ENCODE assay signal across 17 cellular contexts in the genomic region with DNA sequence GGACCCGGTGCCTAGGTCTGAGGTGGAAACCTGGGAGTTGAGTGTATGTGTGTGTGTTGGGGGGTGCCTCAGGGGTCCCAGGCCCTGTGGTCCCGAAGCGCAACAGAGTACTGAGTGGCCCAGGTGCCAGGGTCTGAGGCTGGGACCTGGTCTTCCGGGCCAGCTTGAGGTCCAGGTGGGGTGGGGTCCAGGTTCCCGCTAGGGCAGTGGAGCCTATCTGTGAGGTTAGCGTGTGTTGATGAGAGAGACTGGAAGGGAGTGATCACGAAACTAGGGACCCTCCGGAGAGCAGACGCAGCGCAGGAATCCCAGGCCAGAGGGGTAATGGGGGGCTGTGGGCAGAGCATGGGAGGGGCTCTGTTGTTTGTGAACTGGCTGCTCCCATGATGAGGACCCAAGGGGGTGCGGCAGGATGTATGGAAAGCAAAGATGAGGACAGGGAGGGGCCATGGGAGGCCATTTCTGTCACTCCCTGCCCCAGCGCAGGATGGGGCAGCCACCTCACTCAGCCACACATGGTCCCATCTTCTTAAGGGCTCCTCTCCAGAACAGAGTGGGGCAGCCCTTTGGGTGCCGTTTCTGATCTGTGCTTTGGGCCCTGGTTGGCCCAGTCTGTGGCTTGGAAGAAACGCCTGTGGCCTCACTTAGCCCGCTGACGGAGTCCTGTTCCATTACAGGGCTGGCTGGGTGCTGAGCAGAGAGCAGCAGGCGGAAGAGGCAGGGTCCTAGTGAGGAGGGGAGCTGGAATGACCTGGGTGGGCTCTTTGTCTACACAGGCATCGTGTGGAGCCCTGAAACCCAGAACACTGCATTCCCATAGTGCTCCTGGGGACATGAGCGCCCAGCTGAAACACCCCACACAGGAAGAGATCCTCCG. TPM values are rescaled to one million over a fixed set of nuclear protein-coding genes. Genes with fewer than 3 reads are reported as not detected.
DNase-seq lines count a peak whose midpoint lies in the region; ATAC-seq and TF ChIP-seq lines count a peak whose summit lies in the region.
"Had no signal": no experiment of that assay in that cellular context is flagged by ENCODE, and none has a peak within 500 bp of the region (broad histone marks: within the 10 kb centered on the region; RNA-seq: fewer than 3 reads in every experiment).

No MANE protein-coding gene starts in this region.

- CTCF ChIA-PET in MCF 10A (lab: Yijun Ruan, JAX) (no interaction called here), OCI-LY7 (lab: Charles Lee; ENCODE audit: unreplicated experiment) (no interaction called here)

- DNase-seq in breast epithelium (ENCODE audit: low spot score in 2 of 2) (no peak), MCF 10A (ENCODE audit: unreplicated experiment) (no peak), hepatocyte (ENCODE audit: low spot score) (no peak), psoas muscle (peak in 1 of 2 donors; percentile 55), aorta (peak in 1 of 2 donors; percentile 46), OCI-LY7 (ENCODE audit: low spot score) (no peak)
- DNase-seq in activated effector memory CD4-positive, alpha-beta T cell treated with Interleukin-2 at 50 U/mL for 16 hours: no peak
- no peak for DNase-seq in activated CD4-positive, alpha-beta T cell treated with anti-CD3 and anti-CD28 coated beads, Interleukin-2, amount 50 U/mL, for 4 hours
- DNase-seq: activated CD4-positive, alpha-beta T cell treated with anti-CD3 and anti-CD28 coated beads, Interleukin-2, amount 50 U/mL, for 48 hours; activated gamma-delta T cell; COR-L47; NCI-H1092; NCI-H510A treated with DMSO at 0.1 percent for 48 hours; retina; T-helper 9 cell had no signal

- H3K27me3 ChIP-seq in breast epithelium (peaks cover 0 to 9% of the 10 kb centered on the region in 2 donors), hepatocyte (peaks cover 10% of the 10 kb centered on the region), psoas muscle (ENCODE audit: insufficient read depth in 3 of 3, low read length in 2 of 3) (peaks cover 0 to 28% (median 4%) of the 10 kb centered on the region in 3 donors), aorta (ENCODE audit: control insufficient read depth in 1 of 2, insufficient read depth in 2 of 2, low read length in 1 of 2) (no peaks in the 10 kb centered on the region)

- H2AFZ ChIP-seq in hepatocyte (no peak overlapping the region), OCI-LY7 (ENCODE audit: low read length) (no peak overlapping the region)

- H3K9me3 ChIP-seq in breast epithelium: no peaks in the 10 kb centered on the region
- H3K9me3 ChIP-seq in hepatocyte (ENCODE audit: low read depth): no peaks in the 10 kb centered on the region
- H3K9me3 ChIP-seq in psoas muscle: no peaks in the 10 kb centered on the region
- H3K9me3 ChIP-seq in aorta (ENCODE audit: control insufficient read depth, low read length): no peaks in the 10 kb centered on the region
- no peaks in the 10 kb centered on the region for H3K9me3 ChIP-seq in OCI-LY7 (ENCODE audit: low read length)

- no peak for TF ChIP-seq CTCF in breast epithelium (IDR thresholded peaks at IDR 0.05)
- TF ChIP-seq CTCF in MCF 10A (IDR thresholded peaks at IDR 0.05; ENCODE audit: unreplicated experiment): no peak
- TF ChIP-seq CTCF in hepatocyte (IDR thresholded peaks at IDR 0.05; ENCODE audit: poor library complexity): no peak
- TF ChIP-seq CTCF in psoas muscle (IDR thresholded peaks at IDR 0.05): no peak
- TF ChIP-seq CTCF in OCI-LY7 (conservative IDR thresholded peaks at IDR 0.05; ENCODE audit: low read length): no peak

- H3K36me3 Mint-ChIP-seq in MCF 10A (ENCODE audit: insufficient read depth, unreplicated experiment): peaks cover 5% of the 10 kb centered on the region

- intact Hi-C loops in breast epithelium (cut with DNase I; ENCODE audit: low total_unique reads): no loop called here
- intact Hi-C loops in MCF 10A (cut with micrococcal nuclease): no loop called here
- intact Hi-C loops in psoas muscle (cut with DNase I): no loop called here
- intact Hi-C loops in aorta (cut with DNase I): no loop called here
- intact Hi-C loops in OCI-LY7 (cut with micrococcal nuclease; ENCODE audit: unreplicated experiment): no loop called here

- H3K4me3 Mint-ChIP-seq in MCF 10A (ENCODE audit: unreplicated experiment): no peak overlapping the region

- H3K27me3 Mint-ChIP-seq in MCF 10A (ENCODE audit: insufficient read depth, unreplicated experiment): no peaks in the 10 kb centered on the region

- H3K27ac Mint-ChIP-seq in MCF 10A (ENCODE audit: low read depth, unreplicated experiment): no peak overlapping the region

- POLR2A ChIA-PET in MCF 10A (lab: Yijun Ruan, JAX): no interaction called here
- POLR2A ChIA-PET in OCI-LY7 (lab: Charles Lee): no interaction called here

- H4K20me1 ChIP-seq in hepatocyte (ENCODE audit: insufficient read depth, poor library complexity, severe bottlenecking): no peaks in the 10 kb centered on the region
- no peaks in the 10 kb centered on the region for H4K20me1 ChIP-seq in OCI-LY7 (ENCODE audit: insufficient read depth, low read length)

- peaks cover 18% of the 10 kb centered on the region for H3K4me1 Mint-ChIP-seq in MCF 10A (ENCODE audit: insufficient read depth, unreplicated experiment)

- H3K4me1 ChIP-seq in breast epithelium (no peaks in the 10 kb centered on the region), hepatocyte (ENCODE audit: insufficient read depth) (peaks cover 2% of the 10 kb centered on the region), psoas muscle (no peaks in the 10 kb centered on the region), aorta (ENCODE audit: control insufficient read depth in 1 of 2, insufficient read depth in 2 of 2, low read length in 2 of 2) (no peaks in the 10 kb centered on the region), OCI-LY7 (ENCODE audit: insufficient read depth, low read length, poor library complexity, severe bottlenecking) (no peaks in the 10 kb centered on the region)

- WGBS in hepatocyte (ENCODE audit: low lambda C conversion rate, missing lambda C conversion rate): 93% methylated on average over 20 of the region's 20 CpGs
- WGBS in psoas muscle, 3 donors: 68 to 74% (median 73%) methylated on average over 20 of the region's 20 CpGs
- 93 to 94% methylated on average over 20 of the region's 20 CpGs for WGBS in aorta, 2 donors

- H3K79me2 ChIP-seq in hepatocyte: no peaks in the 10 kb centered on the region
- no peaks in the 10 kb centered on the region for H3K79me2 ChIP-seq in OCI-LY7 (ENCODE audit: insufficient read depth, low read depth, low read length)

- peak in 1 of 4 donors; percentile 25 for ATAC-seq in psoas muscle
- ATAC-seq in aorta (ENCODE audit: low FRiP score): peak; percentile 12

- BruUV-seq in MCF 10A (replicated peaks; lab: Mats Ljungman, UMichigan): no TSS peak
- no TSS peak for BruUV-seq in OCI-LY7 (replicated peaks; lab: Mats Ljungman, UMichigan)

- H3K9me2 ChIP-seq in hepatocyte (replicated peaks; ENCODE audit: insufficient read depth) (no peaks in the 10 kb centered on the region), OCI-LY7 (ENCODE audit: insufficient read depth, low read length) (no peaks in the 10 kb centered on the region)

- H3K27ac ChIP-seq in breast epithelium (peak overlapping the region; percentile 65 to 94), hepatocyte (no peak overlapping the region), psoas muscle (peak overlapping the region; percentile 30), aorta (ENCODE audit: low read depth in 1 of 2, low read length in 2 of 2) (no peak overlapping the region), OCI-LY7 (ENCODE audit: low read depth, low read length, poor library complexity, severe bottlenecking) (no peak overlapping the region)

- TF ChIP-seq POLR2A in breast epithelium (IDR thresholded peaks at IDR 0.05): no peak

- H3K4me3 ChIP-seq in breast epithelium: peak overlapping the region; percentile 47 to 72 (median 51)
- no peak overlapping the region for H3K4me3 ChIP-seq in hepatocyte
- H3K4me3 ChIP-seq in psoas muscle: peak overlapping the region; percentile 64
- H3K4me3 ChIP-seq in aorta (ENCODE audit: low read length in 2 of 2): no peak overlapping the region
- no peak overlapping the region for H3K4me3 ChIP-seq in OCI-LY7 (ENCODE audit: low read depth, low read length, poor library complexity, severe bottlenecking)

- H3K4me2 ChIP-seq in hepatocyte: peak overlapping the region; percentile 74
- H3K4me2 ChIP-seq in OCI-LY7 (ENCODE audit: low read length): no peak overlapping the region

- H3K36me3 ChIP-seq in breast epithelium (no peaks in the 10 kb centered on the region), hepatocyte (replicated peaks; ENCODE audit: insufficient read depth, low read depth) (no peaks in the 10 kb centered on the region), psoas muscle (ENCODE audit: insufficient read depth in 1 of 2, low read depth in 1 of 2) (no peaks in the 10 kb centered on the region), aorta (ENCODE audit: control insufficient read depth in 1 of 2, insufficient read depth in 2 of 2, low read length in 1 of 2) (no peaks in the 10 kb centered on the region), OCI-LY7 (ENCODE audit: insufficient read depth, low read length) (no peaks in the 10 kb centered on the region)

- no peaks in the 10 kb centered on the region for H3K9me3 Mint-ChIP-seq in MCF 10A (ENCODE audit: unreplicated experiment)

RNA-seq across cellular contexts. Expression of a gene that starts 0.9 kb away (rescaled TPM):
- 10 to 100 TPM in 1 of 3 donors, 1 to 10 TPM in 2; 7.0 to 25.2 (median 9.3) TPM for total RNA-seq in breast epithelium
- total RNA-seq in MCF 10A (2022): not detected in 2 replicates
- total RNA-seq in hepatocyte: 3.4 and 3.7 TPM in 2 replicates
- polyA plus RNA-seq in hepatocyte: 2.5 and 2.9 TPM in 2 replicates
- total RNA-seq in psoas muscle: 1 to 10 TPM; 5.7 to 9.7 (median 8.2) TPM
- polyA plus RNA-seq in psoas muscle: 1 to 10 TPM; 4.0 to 7.6 (median 7.5) TPM
- 10 to 100 TPM; 10.8 to 21.2 TPM for total RNA-seq in aorta
- 1 to 10 TPM in 1 of 2 donors, under 1 TPM in 1; 0.25 to 2.3 TPM for polyA plus RNA-seq in aorta
- not detected in 2 replicates for total RNA-seq in OCI-LY7 (2014; rRNA removed; shearing (Covaris generic))
- not detected in 2 replicates for total RNA-seq in OCI-LY7 (2022)
- total RNA-seq: A172, HT1080 had no signal

RNA-seq across cellular contexts. Expression of a gene that starts 21.0 kb away (rescaled TPM):
- total RNA-seq in breast epithelium (10 to 100 TPM in 1 of 3 donors, 1 to 10 TPM in 2; 2.0 to 32.0 (median 6.9) TPM), MCF 10A (2022) (not detected in 2 replicates), hepatocyte (0.16 and 0.23 TPM in 2 replicates), psoas muscle (1 to 10 TPM; 2.3 to 6.2 (median 3.5) TPM), aorta (10 to 100 TPM; 16.8 to 55.8 TPM), OCI-LY7 (2022) (0.11 TPM in 1 of 2 replicates, not detected in the other)
- polyA plus RNA-seq in hepatocyte (0.11 and 0.62 TPM in 2 replicates), psoas muscle (1 to 10 TPM in 2 of 3 donors, under 1 TPM in 1; 0.98 to 2.6 (median 1.3) TPM), aorta (1 to 10 TPM; 2.8 to 4.5 TPM)
- total RNA-seq in OCI-LY7 (2014; rRNA removed; shearing (Covaris generic)): not detected in 2 replicates
- total RNA-seq: A172, HT1080 had no signal

RNA-seq across cellular contexts. Expression of a gene that starts 34.2 kb away (rescaled TPM):
- 10 to 100 TPM; 12.3 to 29.3 (median 15.7) TPM for total RNA-seq in breast epithelium
- 37.8 and 58.8 TPM in 2 replicates for total RNA-seq in MCF 10A (2022)
- total RNA-seq in hepatocyte: 9.6 and 11.7 TPM in 2 replicates
- 31.7 and 36.0 TPM in 2 replicates for polyA plus RNA-seq in hepatocyte
- 10 to 100 TPM; 11.9 to 16.0 (median 13.4) TPM for total RNA-seq in psoas muscle
- 10 to 100 TPM; 10.7 to 24.7 (median 15.4) TPM for polyA plus RNA-seq in psoas muscle
- total RNA-seq in aorta: 10 to 100 TPM; 13.9 to 21.1 TPM
- 10 to 100 TPM in 1 of 2 donors, 1 to 10 TPM in 1; 8.5 to 14.0 TPM for polyA plus RNA-seq in aorta
- total RNA-seq in OCI-LY7 (2014; rRNA removed; shearing (Covaris generic)): 62.1 and 66.7 TPM in 2 replicates
- total RNA-seq in OCI-LY7 (2022): 58.7 and 64.4 TPM in 2 replicates

RNA-seq across cellular contexts. Expression of a gene that starts 47.9 kb away (rescaled TPM):
- total RNA-seq in breast epithelium: under 1 TPM in 2 of 3 donors, not detected in 1; 0.33 to 0.88 TPM
- total RNA-seq in MCF 10A (2022): 0.32 TPM in 1 of 2 replicates, not detected in the other
- total RNA-seq in hepatocyte: 0.63 TPM in 1 of 2 replicates, not detected in the other
- polyA plus RNA-seq in hepatocyte: 0.51 TPM in 1 of 2 replicates, not detected in the other
- under 1 TPM in 1 of 4 donors, not detected in 3; 0.13 TPM for total RNA-seq in psoas muscle
- polyA plus RNA-seq in psoas muscle: 1 to 10 TPM in 1 of 3 donors, under 1 TPM in 2; 0.12 to 1.7 (median 0.35) TPM
- not detected for total RNA-seq in aorta
- polyA plus RNA-seq in aorta: under 1 TPM in 1 of 2 donors, not detected in 1; 0.90 TPM
- total RNA-seq in OCI-LY7 (2014; rRNA removed; shearing (Covaris generic)): 0.09 and 0.10 TPM in 2 replicates
- 0.27 TPM in 1 of 2 replicates, not detected in the other for total RNA-seq in OCI-LY7 (2022)
- total RNA-seq: HT1080 had no signal

RNA-seq across cellular contexts. Expression of a gene that starts 51.5 kb away (rescaled TPM):
- total RNA-seq in breast epithelium (10 to 100 TPM; 29.4 to 39.5 (median 37.4) TPM), MCF 10A (2022) (not detected in 2 replicates), hepatocyte (14.8 and 18.9 TPM in 2 replicates), psoas muscle (1 to 10 TPM; 2.4 to 8.9 (median 3.1) TPM), aorta (10 to 100 TPM; 39.8 to 96.8 TPM), OCI-LY7 (2022) (not detected in 2 replicates)
- polyA plus RNA-seq in hepatocyte (41.6 and 54.8 TPM in 2 replicates), psoas muscle (1 to 10 TPM; 4.3 to 6.6 (median 4.6) TPM), aorta (100 to 1,000 TPM in 1 of 2 donors, 10 to 100 TPM in 1; 36.9 to 352 TPM)
- total RNA-seq in OCI-LY7 (2014; rRNA removed; shearing (Covaris generic)): not detected in 2 replicates
- total RNA-seq: A172, HT1080 had no signal

Comparison
In these comparisons a context has a peak if more than half of its experiments do, and no peak if none do; other contexts are left out.
1. H3K27ac ChIP-seq: peak in breast epithelium (2 of 2) and psoas muscle (single experiment); none in hepatocyte (single experiment), aorta (0 of 2) and OCI-LY7 (single experiment).
2. H3K4me3 ChIP-seq: peak in breast epithelium (3 of 3) and psoas muscle (single experiment); none in hepatocyte (single experiment), aorta (0 of 2) and OCI-LY7 (single experiment).